ENCODE assay signal across 1 cellular context in genomic region chr17:80018917-80019651, GRCh38.
A peak's percentile ranks its signal among the peaks of the same experiment; 100 is the strongest.
TF ChIP-seq lines count a peak whose summit lies in the region.

No MANE protein-coding gene starts in this region.

TF ChIP-seq in HepG2, 621 proteins besides CTCF, POLR2A, EP300 and RAD21 (continued from another document and continues in another):
- TF ChIP-seq NR2F2 (IDR thresholded peaks at IDR 0.05; ENCODE audit: borderline replicate concordance, low read depth): no peak
- TF ChIP-seq ARID3A (IDR thresholded peaks at IDR 0.05; ENCODE audit: low read depth, low read length): no peak; the same call in 1 of the 2 replicates
- no peak for TF ChIP-seq ZNF431 (CRISPR knock-in tag; IDR thresholded peaks at IDR 0.05; ENCODE audit: borderline replicate concordance, low read depth)
- no peak for TF ChIP-seq SMAD9 (CRISPR knock-in tag; IDR thresholded peaks at IDR 0.05)
- peak; percentile 52; the same call in 1 of the 2 replicates for TF ChIP-seq ZNF788 (CRISPR knock-in tag; IDR thresholded peaks at IDR 0.05; ENCODE audit: borderline replicate concordance)
- TF ChIP-seq ARNTL (CRISPR knock-in tag; IDR thresholded peaks at IDR 0.05): peak; percentile 77
- TF ChIP-seq ASH2L (IDR thresholded peaks at IDR 0.05; ENCODE audit: insufficient read length, low read depth, low read length): no peak
- no peak for TF ChIP-seq CHD2 (IDR thresholded peaks at IDR 0.05; ENCODE audit: low read depth, low read length)
- TF ChIP-seq ZMYM4 (CRISPR knock-in tag; IDR thresholded peaks at IDR 0.05): peak; percentile 53; the same call in 1 of the 2 replicates
- TF ChIP-seq XBP1 (CRISPR knock-in tag; IDR thresholded peaks at IDR 0.05): no peak
- TF ChIP-seq TCF12 (IDR thresholded peaks at IDR 0.05): no peak
- no peak for TF ChIP-seq TCF12 (CRISPR knock-in tag; IDR thresholded peaks at IDR 0.05)
- TF ChIP-seq RFX5 (IDR thresholded peaks at IDR 0.05; ENCODE audit: low read depth, low read length): no peak
- TF ChIP-seq ZNF607 (CRISPR knock-in tag; IDR thresholded peaks at IDR 0.05; ENCODE audit: borderline replicate concordance): no peak
- no peak for TF ChIP-seq EZH2 (conservative IDR thresholded peaks at IDR 0.05; ENCODE audit: low read depth, low read length)
- TF ChIP-seq ZNF142 (CRISPR knock-in tag; IDR thresholded peaks at IDR 0.05): 0 out of 2 replicates have a peak, but pooled peaks have one; percentile 43
- TF ChIP-seq DDIT3 (CRISPR knock-in tag; IDR thresholded peaks at IDR 0.05): no peak
- TF ChIP-seq IRX3 (CRISPR knock-in tag; IDR thresholded peaks at IDR 0.05; ENCODE audit: borderline replicate concordance, low read depth): peak; percentile 53; the same call in 1 of the 2 replicates
- TF ChIP-seq ATF4 (CRISPR knock-in tag; IDR thresholded peaks at IDR 0.05): peak in 1 of 2 experiments; percentile 35; a peak in 1 of 4 replicates
- no peak for TF ChIP-seq TAF1 (CRISPR knock-in tag; IDR thresholded peaks at IDR 0.05)
- TF ChIP-seq CBX2 (IDR thresholded peaks at IDR 0.05; ENCODE audit: low read depth, low read length): no peak
- TF ChIP-seq CBX2 (CRISPR knock-in tag; IDR thresholded peaks at IDR 0.05; ENCODE audit: low read depth): no peak
- TF ChIP-seq ZNF468 (CRISPR knock-in tag; IDR thresholded peaks at IDR 0.05): no peak
- TF ChIP-seq GMEB2 (CRISPR knock-in tag; IDR thresholded peaks at IDR 0.05; ENCODE audit: low read depth): no peak
- TF ChIP-seq TFE3 (CRISPR knock-in tag; IDR thresholded peaks at IDR 0.05): no peak
- TF ChIP-seq SIN3B (IDR thresholded peaks at IDR 0.05; ENCODE audit: low read length): no peak
- TF ChIP-seq RARG (CRISPR knock-in tag; IDR thresholded peaks at IDR 0.05; ENCODE audit: low read depth): no peak
- TF ChIP-seq HOXA9 (CRISPR knock-in tag; IDR thresholded peaks at IDR 0.05; ENCODE audit: borderline replicate concordance): no peak
- no peak for TF ChIP-seq CBX5 (CRISPR knock-in tag; IDR thresholded peaks at IDR 0.05; ENCODE audit: borderline replicate concordance)
- TF ChIP-seq MXD1 (CRISPR knock-in tag; IDR thresholded peaks at IDR 0.05): peak; percentile 37; the same call in 1 of the 2 replicates
- TF ChIP-seq ZFAT (CRISPR knock-in tag; conservative IDR thresholded peaks at IDR 0.05): no peak
- no peak for TF ChIP-seq ZSCAN31 (CRISPR knock-in tag; IDR thresholded peaks at IDR 0.05; ENCODE audit: low read depth)
- TF ChIP-seq SOX5 (CRISPR knock-in tag; IDR thresholded peaks at IDR 0.05; ENCODE audit: borderline replicate concordance): no peak
- TF ChIP-seq ZBTB42 (CRISPR knock-in tag; IDR thresholded peaks at IDR 0.05): no peak
- TF ChIP-seq PPARG (CRISPR knock-in tag; conservative IDR thresholded peaks at IDR 0.05): no peak
- no peak for TF ChIP-seq ZUFSP (CRISPR knock-in tag; IDR thresholded peaks at IDR 0.05; ENCODE audit: borderline replicate concordance)
- no peak for TF ChIP-seq POLR2AphosphoS5 (IDR thresholded peaks at IDR 0.05; ENCODE audit: low read depth, low read length)
- peak; percentile 76; the same call in 1 of the 2 replicates for TF ChIP-seq ZNF276 (CRISPR knock-in tag; IDR thresholded peaks at IDR 0.05; ENCODE audit: low read depth)
- no peak for TF ChIP-seq ZBTB44 (CRISPR knock-in tag; IDR thresholded peaks at IDR 0.05)
- no peak for TF ChIP-seq EHMT2 (IDR thresholded peaks at IDR 0.05; ENCODE audit: borderline replicate concordance, low read depth, low read length)
- peak; percentile 36; the same call in 1 of the 2 replicates for TF ChIP-seq ZNF232 (CRISPR knock-in tag; IDR thresholded peaks at IDR 0.05; ENCODE audit: borderline replicate concordance)
- TF ChIP-seq SALL1 (CRISPR knock-in tag; IDR thresholded peaks at IDR 0.05): peak; percentile 79
